Comparison of ENCODE assay signal across 10 cellular contexts in the genomic region with DNA sequence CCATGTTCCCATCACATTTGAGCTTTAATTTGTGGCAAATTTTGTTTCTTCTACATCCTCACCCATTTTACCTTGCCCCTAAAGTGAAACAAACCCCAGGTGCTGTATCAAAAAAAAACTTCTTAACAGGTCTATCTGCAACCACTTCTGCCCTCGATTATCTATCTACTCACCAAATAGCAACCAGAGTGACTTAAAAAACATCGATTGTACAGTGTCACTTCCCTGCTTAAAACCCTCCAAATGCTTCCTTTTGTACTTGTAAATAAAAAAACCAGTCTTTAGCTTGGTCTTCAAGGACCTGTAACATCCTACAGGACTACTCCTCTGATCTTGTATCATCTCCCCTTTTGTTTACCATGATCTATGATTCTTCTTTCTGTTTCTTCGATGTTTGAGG.
DNase-seq lines count a peak whose midpoint lies in the region; ATAC-seq and TF ChIP-seq lines count a peak whose summit lies in the region.
"Had no signal": no experiment of that assay in that cellular context is flagged by ENCODE, and none has a peak within 500 bp of the region (broad histone marks: within the 10 kb centered on the region; RNA-seq: fewer than 3 reads in every experiment).

No MANE protein-coding gene starts in this region.

- no peaks in the 10 kb centered on the region for H3K27me3 ChIP-seq in OCI-LY3 (ENCODE audit: low read depth, low read length)

- H3K4me3 Mint-ChIP-seq in activated CD4-positive, alpha-beta T cell treated with anti-CD3 and anti-CD28 coated beads, Interleukin-2, amount 10 ng/mL, durations not matched to agents 24 days and 14 days = peak overlapping the region; percentile 73
- peak overlapping the region; percentile 24 for H3K4me3 Mint-ChIP-seq in dendritic cell treated with granulocyte-macrophage colony-stimulating factor and Interleukin-4, amounts not matched to agents 40 ng/mL and 50 ng/mL, for 4 days
- H3K4me3 Mint-ChIP-seq in stimulated activated memory B cell treated with anti-CD40 and anti-IgM and Interleukin-4, amounts not matched to agents 10 μg/mL and 1 μg/mL and 100 μg/mL, for 72 hours = peak overlapping the region; percentile 22
- H3K4me3 Mint-ChIP-seq in MCF 10A (ENCODE audit: unreplicated experiment) = no peak overlapping the region
- H3K4me3 Mint-ChIP-seq: neural crest cell had no signal

- peak overlapping the region; percentile 9; the same call in 1 of the 2 replicates for H3K4me3 ChIP-seq in OCI-LY3 (ENCODE audit: low read length)

- no peaks in the 10 kb centered on the region for H3K27me3 Mint-ChIP-seq in activated CD4-positive, alpha-beta T cell treated with anti-CD3 and anti-CD28 coated beads, Interleukin-2, amount 10 ng/mL, durations not matched to agents 24 days and 14 days
- no peaks in the 10 kb centered on the region for H3K27me3 Mint-ChIP-seq in dendritic cell treated with granulocyte-macrophage colony-stimulating factor and Interleukin-4, amounts not matched to agents 40 ng/mL and 50 ng/mL, for 4 days
- H3K27me3 Mint-ChIP-seq in stimulated activated memory B cell treated with anti-CD40 and anti-IgM and Interleukin-4, amounts not matched to agents 10 μg/mL and 1 μg/mL and 100 μg/mL, for 72 hours = no peaks in the 10 kb centered on the region
- H3K27me3 Mint-ChIP-seq in MCF 10A (ENCODE audit: insufficient read depth, unreplicated experiment) = no peaks in the 10 kb centered on the region

- DNase-seq in activated CD4-positive, alpha-beta T cell treated with anti-CD3 and anti-CD28 coated beads, Interleukin-2, amount 10 ng/mL, durations not matched to agents 24 days and 14 days = no peak
- DNase-seq in activated CD4-positive, alpha-beta T cell treated with anti-CD3 and anti-CD28 coated beads, Interleukin-2, amount 50 U/mL, for 1 hour = no peak
- DNase-seq in C1 segment of cervical spinal cord (lab: John Stamatoyannopoulos, UW) (no peak), NCI-H2227 (lab: John Stamatoyannopoulos, UW; ENCODE audit: unreplicated experiment) (no peak), MCF 10A (ENCODE audit: unreplicated experiment) (no peak)
- DNase-seq: NCI-H1436 treated with DMSO at 0.1 percent for 48 hours had no signal

- peaks cover 20% of the 10 kb centered on the region for H3K4me1 Mint-ChIP-seq in activated CD4-positive, alpha-beta T cell treated with anti-CD3 and anti-CD28 coated beads, Interleukin-2, amount 10 ng/mL, durations not matched to agents 24 days and 14 days
- peaks cover 25% of the 10 kb centered on the region for H3K4me1 Mint-ChIP-seq in dendritic cell treated with granulocyte-macrophage colony-stimulating factor and Interleukin-4, amounts not matched to agents 40 ng/mL and 50 ng/mL, for 4 days (ENCODE audit: low read depth)
- H3K4me1 Mint-ChIP-seq in stimulated activated memory B cell treated with anti-CD40 and anti-IgM and Interleukin-4, amounts not matched to agents 10 μg/mL and 1 μg/mL and 100 μg/mL, for 72 hours = peaks cover 43% of the 10 kb centered on the region
- peaks cover 14% of the 10 kb centered on the region for H3K4me1 Mint-ChIP-seq in MCF 10A (ENCODE audit: insufficient read depth, unreplicated experiment)
- H3K4me1 Mint-ChIP-seq: neural crest cell had no signal

- no peaks in the 10 kb centered on the region for H3K36me3 ChIP-seq in OCI-LY3 (replicated peaks; ENCODE audit: low read depth, low read length)

- 0 out of 2 replicates have a peak overlapping the region, but pooled peaks have one; percentile 3 for H2AFZ ChIP-seq in OCI-LY3 (ENCODE audit: low read depth, low read length)

- H3K27ac Mint-ChIP-seq in activated CD4-positive, alpha-beta T cell treated with anti-CD3 and anti-CD28 coated beads, Interleukin-2, amount 10 ng/mL, durations not matched to agents 24 days and 14 days = peak overlapping the region; percentile 91
- peak overlapping the region; percentile 99 for H3K27ac Mint-ChIP-seq in dendritic cell treated with granulocyte-macrophage colony-stimulating factor and Interleukin-4, amounts not matched to agents 40 ng/mL and 50 ng/mL, for 4 days
- H3K27ac Mint-ChIP-seq in stimulated activated memory B cell treated with anti-CD40 and anti-IgM and Interleukin-4, amounts not matched to agents 10 μg/mL and 1 μg/mL and 100 μg/mL, for 72 hours = peak overlapping the region; percentile 96
- H3K27ac Mint-ChIP-seq in MCF 10A (ENCODE audit: low read depth, unreplicated experiment) = no peak overlapping the region

- POLR2A ChIA-PET in MCF 10A (lab: Yijun Ruan, JAX) = interaction anchor here (1.4 kb wide), 2 partner anchors 55 to 65 kb away, joined by 5 read pairs; no protein-coding TSS in a partner anchor

- TF ChIP-seq CTCF in OCI-LY3 (IDR thresholded peaks at IDR 0.05; ENCODE audit: low read depth, low read length) = no peak
- TF ChIP-seq CTCF in MCF 10A (IDR thresholded peaks at IDR 0.05; ENCODE audit: unreplicated experiment) = no peak

- no peak for ATAC-seq in stimulated activated memory B cell treated with anti-CD40 and anti-IgM and Interleukin-4, amounts not matched to agents 10 μg/mL and 1 μg/mL and 100 μg/mL, for 72 hours

- intact Hi-C loops in activated CD4-positive, alpha-beta T cell treated with anti-CD3 and anti-CD28 coated beads, Interleukin-2, amount 10 ng/mL, durations not matched to agents 24 days and 14 days (cut with micrococcal nuclease) = loop anchor here (1.0 to 10.0 kb wide), 2 partner anchors 13 to 411 kb away; partner anchors contain the start of gene NUFIP2
- intact Hi-C loops in dendritic cell treated with granulocyte-macrophage colony-stimulating factor and Interleukin-4, amounts not matched to agents 40 ng/mL and 50 ng/mL, for 4 days (cut with micrococcal nuclease) = no loop called here
- intact Hi-C loops in MCF 10A (cut with micrococcal nuclease) = no loop called here

- peaks cover 30% of the 10 kb centered on the region for H3K4me1 ChIP-seq in OCI-LY3 (ENCODE audit: low read length)

- no TSS peak for BruUV-seq in MCF 10A (replicated peaks; lab: Mats Ljungman, UMichigan)

- peaks cover 15% of the 10 kb centered on the region for H3K36me3 Mint-ChIP-seq in activated CD4-positive, alpha-beta T cell treated with anti-CD3 and anti-CD28 coated beads, Interleukin-2, amount 10 ng/mL, durations not matched to agents 24 days and 14 days (ENCODE audit: low read depth)
- peaks cover 28% of the 10 kb centered on the region for H3K36me3 Mint-ChIP-seq in dendritic cell treated with granulocyte-macrophage colony-stimulating factor and Interleukin-4, amounts not matched to agents 40 ng/mL and 50 ng/mL, for 4 days (ENCODE audit: low read depth)
- peaks cover 13% of the 10 kb centered on the region for H3K36me3 Mint-ChIP-seq in stimulated activated memory B cell treated with anti-CD40 and anti-IgM and Interleukin-4, amounts not matched to agents 10 μg/mL and 1 μg/mL and 100 μg/mL, for 72 hours
- H3K36me3 Mint-ChIP-seq in MCF 10A (ENCODE audit: insufficient read depth, unreplicated experiment) = peaks cover 30% of the 10 kb centered on the region

- H3K4me2 ChIP-seq in OCI-LY3 (ENCODE audit: low read length) = peak overlapping the region; percentile 63

- CTCF ChIA-PET in MCF 10A (lab: Yijun Ruan, JAX) = interaction anchor here (1.3 kb wide), 1 partner anchor 59 kb away, joined by 6 read pairs; no protein-coding TSS in a partner anchor

- no peaks in the 10 kb centered on the region for H3K79me2 ChIP-seq in OCI-LY3 (ENCODE audit: low read length)

- no peaks in the 10 kb centered on the region for H3K9me3 ChIP-seq in OCI-LY3 (ENCODE audit: insufficient read depth, low read length)

- H4K20me1 ChIP-seq in OCI-LY3 (ENCODE audit: insufficient read depth, low read length) = no peaks in the 10 kb centered on the region

- no peaks in the 10 kb centered on the region for H3K9me3 Mint-ChIP-seq in activated CD4-positive, alpha-beta T cell treated with anti-CD3 and anti-CD28 coated beads, Interleukin-2, amount 10 ng/mL, durations not matched to agents 24 days and 14 days
- H3K9me3 Mint-ChIP-seq in dendritic cell treated with granulocyte-macrophage colony-stimulating factor and Interleukin-4, amounts not matched to agents 40 ng/mL and 50 ng/mL, for 4 days = no peaks in the 10 kb centered on the region
- H3K9me3 Mint-ChIP-seq in stimulated activated memory B cell treated with anti-CD40 and anti-IgM and Interleukin-4, amounts not matched to agents 10 μg/mL and 1 μg/mL and 100 μg/mL, for 72 hours = no peaks in the 10 kb centered on the region
- H3K9me3 Mint-ChIP-seq in MCF 10A (ENCODE audit: unreplicated experiment) = no peaks in the 10 kb centered on the region
- H3K9me3 Mint-ChIP-seq: neural crest cell had no signal

- H3K9ac ChIP-seq in OCI-LY3 (ENCODE audit: low read length) = peak overlapping the region; percentile 55; the same call in 1 of the 2 replicates

- peak overlapping the region; percentile 93 for H3K27ac ChIP-seq in OCI-LY3 (ENCODE audit: low read length)
